ENCODE assay signal across 18 cellular contexts in genomic region chr4:80788798-80789197, GRCh38.
A peak's percentile ranks its signal among the peaks of the same experiment; 100 is the strongest.
DNase-seq lines count a peak whose midpoint lies in the region; ATAC-seq and TF ChIP-seq lines count a peak whose summit lies in the region.
"Had no signal": no experiment of that assay in that cellular context is flagged by ENCODE, and none has a peak within 500 bp of the region (broad histone marks: within the 10 kb centered on the region; RNA-seq: fewer than 3 reads in every experiment).

No MANE protein-coding gene starts in this region.

- H3K79me2 ChIP-seq in mammary epithelial cell (ENCODE audit: insufficient read depth, low read length) (no peaks in the 10 kb centered on the region), smooth muscle cell (ENCODE audit: low read depth) (no peaks in the 10 kb centered on the region)

- H3K4me3 ChIP-seq in mammary epithelial cell (replicated peaks in 1 of 3; ENCODE audit: insufficient read depth in 1 of 3, low read depth in 2 of 3, low read length in 3 of 3) (no peak overlapping the region), choroid plexus epithelial cell (ENCODE audit: low read depth, low read length) (no peak overlapping the region), smooth muscle cell (no peak overlapping the region), coronary artery (no peak overlapping the region)
- H3K4me3 ChIP-seq: mucosa of descending colon had no signal

- H3K27ac ChIP-seq in mammary epithelial cell (ENCODE audit: insufficient read depth, low read depth, low read length) (no peak overlapping the region), smooth muscle cell (ENCODE audit: low read depth) (no peak overlapping the region), coronary artery (no peak overlapping the region)

- in situ Hi-C loops in mammary epithelial cell (cut with MboI; ENCODE audit: low sequenced_read_pairs in 2 of 2), result no loop called here

- BruUV-seq in MCF 10A (replicated peaks; lab: Mats Ljungman, UMichigan), result no TSS peak
- no TSS peak for BruUV-seq in mammary epithelial cell (replicated peaks; lab: Mats Ljungman, UMichigan)

- 88% methylated on average over 1 of the region's 1 CpG for WGBS in mammary epithelial cell (ENCODE audit: low coverage, missing lambda C conversion rate)
- WGBS in smooth muscle cell (ENCODE audit: low lambda C conversion rate), result 16% methylated on average over 1 of the region's 1 CpG

- no peak overlapping the region for H3K27ac Mint-ChIP-seq in MCF 10A (ENCODE audit: low read depth, unreplicated experiment)
- no peak overlapping the region for H3K27ac Mint-ChIP-seq in stimulated activated memory B cell treated with anti-CD40 and anti-IgM and Interleukin-4, amounts not matched to agents 10 μg/mL and 1 μg/mL and 100 μg/mL, for 72 hours
- H3K27ac Mint-ChIP-seq: activated naive CD8-positive, alpha-beta T cell treated with anti-CD3 and anti-CD28 coated beads, Interleukin-2, amount 50 U/mL, for 24 hours; activated T-helper 2 cell treated with anti-CD3 and anti-CD28 coated beads, Interferon-gamma antibody, Interleukin-2, Interleukin-4, amounts not matched to agents 10 μg/mL and 5 μg/mL and 100 μg/mL, durations not matched to agents 14 hours and 24 hours and 36 hours; CD4-positive, alpha-beta memory T cell had no signal

- no peak for TF ChIP-seq CTCF in MCF 10A (IDR thresholded peaks at IDR 0.05; ENCODE audit: unreplicated experiment)
- no peak for TF ChIP-seq CTCF in mammary epithelial cell (conservative IDR thresholded peaks at IDR 0.05 in 1 of 2, IDR thresholded peaks at IDR 0.05 in 1 of 2; ENCODE audit: extremely low read depth in 1 of 2, insufficient read depth in 1 of 2, low read depth in 1 of 2, low read length in 2 of 2)
- no peak for TF ChIP-seq CTCF in choroid plexus epithelial cell (conservative IDR thresholded peaks at IDR 0.05; ENCODE audit: low read depth, low read length)
- TF ChIP-seq CTCF in smooth muscle cell (IDR thresholded peaks at IDR 0.05; ENCODE audit: borderline replicate concordance, insufficient read depth, poor library complexity, severe bottlenecking), result no peak
- no peak for TF ChIP-seq CTCF in coronary artery (IDR thresholded peaks at IDR 0.05)

- dilution Hi-C loops in mammary epithelial cell (cut with HindIII; ENCODE audit: low sequenced_read_pairs), result no loop called here

- H3K27me3 ChIP-seq in mammary epithelial cell (ENCODE audit: insufficient read depth, low read length) (peaks cover 1% of the 10 kb centered on the region), smooth muscle cell (ENCODE audit: low read depth) (no peaks in the 10 kb centered on the region)

- ATAC-seq in stimulated activated memory B cell treated with anti-CD40 and anti-IgM and Interleukin-4, amounts not matched to agents 10 μg/mL and 1 μg/mL and 100 μg/mL, for 72 hours, result no peak
- ATAC-seq: activated naive CD8-positive, alpha-beta T cell treated with anti-CD3 and anti-CD28 coated beads, Interleukin-2, amount 50 U/mL, for 24 hours; left cardiac atrium; mucosa of descending colon; right cardiac atrium had no signal

- no peak overlapping the region for H3K4me3 Mint-ChIP-seq in MCF 10A (ENCODE audit: unreplicated experiment)
- no peak overlapping the region for H3K4me3 Mint-ChIP-seq in stimulated activated memory B cell treated with anti-CD40 and anti-IgM and Interleukin-4, amounts not matched to agents 10 μg/mL and 1 μg/mL and 100 μg/mL, for 72 hours
- H3K4me3 Mint-ChIP-seq: activated naive CD8-positive, alpha-beta T cell treated with anti-CD3 and anti-CD28 coated beads, Interleukin-2, amount 50 U/mL, for 24 hours; CD4-positive, alpha-beta memory T cell; central memory CD8-positive, alpha-beta T cell had no signal

- H3F3A ChIP-seq in smooth muscle cell (ENCODE audit: low read depth), result no peaks in the 10 kb centered on the region

- H3K36me3 ChIP-seq in mammary epithelial cell (ENCODE audit: insufficient read depth, low read length) (no peaks in the 10 kb centered on the region), smooth muscle cell (ENCODE audit: low read depth) (no peaks in the 10 kb centered on the region)

- POLR2A ChIA-PET in MCF 10A (lab: Yijun Ruan, JAX), result no interaction called here

- H3K9me3 ChIP-seq in mammary epithelial cell (replicated peaks; ENCODE audit: insufficient read depth, low read length) (no peaks in the 10 kb centered on the region), smooth muscle cell (replicated peaks; ENCODE audit: low read depth) (no peaks in the 10 kb centered on the region)
- H3K9me3 ChIP-seq: mucosa of descending colon had no signal

- no peaks in the 10 kb centered on the region for H3K9me3 Mint-ChIP-seq in MCF 10A (ENCODE audit: unreplicated experiment)
- H3K9me3 Mint-ChIP-seq in stimulated activated memory B cell treated with anti-CD40 and anti-IgM and Interleukin-4, amounts not matched to agents 10 μg/mL and 1 μg/mL and 100 μg/mL, for 72 hours, result no peaks in the 10 kb centered on the region
- H3K9me3 Mint-ChIP-seq: activated naive CD8-positive, alpha-beta T cell treated with anti-CD3 and anti-CD28 coated beads, Interleukin-2, amount 50 U/mL, for 24 hours; activated T-helper 2 cell treated with anti-CD3 and anti-CD28 coated beads, Interferon-gamma antibody, Interleukin-2, Interleukin-4, amounts not matched to agents 10 μg/mL and 5 μg/mL and 100 μg/mL, durations not matched to agents 14 hours and 24 hours and 36 hours; central memory CD8-positive, alpha-beta T cell had no signal

- intact Hi-C loops in MCF 10A (cut with micrococcal nuclease) (no loop called here), mammary epithelial cell (cut with micrococcal nuclease) (no loop called here), posterior vena cava (cut with DNase I) (no loop called here)

- H3K4me2 ChIP-seq in mammary epithelial cell (ENCODE audit: insufficient read depth, low read depth, low read length), result no peak overlapping the region
- H3K4me2 ChIP-seq in smooth muscle cell, result peak overlapping the region; percentile 10

- no peaks in the 10 kb centered on the region for H3K36me3 Mint-ChIP-seq in MCF 10A (ENCODE audit: insufficient read depth, unreplicated experiment)
- H3K36me3 Mint-ChIP-seq in stimulated activated memory B cell treated with anti-CD40 and anti-IgM and Interleukin-4, amounts not matched to agents 10 μg/mL and 1 μg/mL and 100 μg/mL, for 72 hours, result no peaks in the 10 kb centered on the region
- H3K36me3 Mint-ChIP-seq: CD4-positive, alpha-beta memory T cell had no signal

- no peaks in the 10 kb centered on the region for H3K27me3 Mint-ChIP-seq in MCF 10A (ENCODE audit: insufficient read depth, unreplicated experiment)
- H3K27me3 Mint-ChIP-seq in stimulated activated memory B cell treated with anti-CD40 and anti-IgM and Interleukin-4, amounts not matched to agents 10 μg/mL and 1 μg/mL and 100 μg/mL, for 72 hours, result no peaks in the 10 kb centered on the region
- H3K27me3 Mint-ChIP-seq: activated naive CD8-positive, alpha-beta T cell treated with anti-CD3 and anti-CD28 coated beads, Interleukin-2, amount 50 U/mL, for 24 hours; central memory CD8-positive, alpha-beta T cell had no signal

- H4K20me1 ChIP-seq in mammary epithelial cell (ENCODE audit: insufficient read depth, low read length) (no peaks in the 10 kb centered on the region), smooth muscle cell (ENCODE audit: low read depth) (no peaks in the 10 kb centered on the region)

- H3K9ac ChIP-seq in mammary epithelial cell (ENCODE audit: insufficient read depth, low read length) (no peak overlapping the region), smooth muscle cell (ENCODE audit: low read depth) (no peak overlapping the region)

- CTCF ChIA-PET in MCF 10A (lab: Yijun Ruan, JAX), result interaction anchor here (0.5 to 0.9 kb wide), 3 partner anchors 41 to 237 kb away, joined by 3 read pairs; no protein-coding TSS in a partner anchor
- CTCF ChIA-PET in mammary epithelial cell (lab: Charles Lee; ENCODE audit: low non-redundant PET), result no interaction called here

- H3K4me1 Mint-ChIP-seq in MCF 10A (ENCODE audit: insufficient read depth, unreplicated experiment), result peaks cover 9% of the 10 kb centered on the region
- peaks cover 10% of the 10 kb centered on the region for H3K4me1 Mint-ChIP-seq in stimulated activated memory B cell treated with anti-CD40 and anti-IgM and Interleukin-4, amounts not matched to agents 10 μg/mL and 1 μg/mL and 100 μg/mL, for 72 hours
- H3K4me1 Mint-ChIP-seq: activated naive CD8-positive, alpha-beta T cell treated with anti-CD3 and anti-CD28 coated beads, Interleukin-2, amount 50 U/mL, for 24 hours; central memory CD8-positive, alpha-beta T cell had no signal

- DNase-seq in MCF 10A (ENCODE audit: unreplicated experiment) (peak; percentile 32), mammary epithelial cell (no peak), NCI-H69 (lab: John Stamatoyannopoulos, UW) (peak; percentile 43), choroid plexus epithelial cell (ENCODE audit: low read depth) (peak; percentile 52), smooth muscle cell (lab: John Stamatoyannopoulos, UW; ENCODE audit: unreplicated experiment) (no peak), coronary artery (ENCODE audit: low spot score) (no peak), posterior vena cava (ENCODE audit: low spot score) (no peak)
- DNase-seq: activated CD4-positive, alpha-beta T cell treated with anti-CD3 and anti-CD28 coated beads for 1 hour; activated naive CD8-positive, alpha-beta T cell treated with anti-CD3 and anti-CD28 coated beads, Interleukin-2, amount 50 U/mL, for 24 hours; left cardiac atrium; NCI-H1092 treated with DMSO at 0.1 percent for 48 hours; right cardiac atrium; T1000 had no signal

- H2AFZ ChIP-seq in mammary epithelial cell (ENCODE audit: low read depth, low read length) (no peak overlapping the region), smooth muscle cell (ENCODE audit: low read depth) (no peak overlapping the region)

- H3K4me1 ChIP-seq in mammary epithelial cell (ENCODE audit: insufficient read depth, low read length), result peaks cover 6% of the 10 kb centered on the region
- no peaks in the 10 kb centered on the region for H3K4me1 ChIP-seq in smooth muscle cell (ENCODE audit: low read depth)

Comparison
In these comparisons a context has a peak if more than half of its experiments do, and no peak if none do; other contexts are left out.
1. DNase-seq: peak in MCF 10A (single experiment), NCI-H69 (single experiment) and choroid plexus epithelial cell (single experiment); none in mammary epithelial cell (single experiment), smooth muscle cell (single experiment), coronary artery (single experiment) and posterior vena cava (single experiment).